In genomic region chr5:142012186-142012785, GRCh38 we compare ENCODE assay signal across 8 cellular contexts. TPM values are rescaled to one million over a fixed set of nuclear protein-coding genes. Genes with fewer than 3 reads are reported as not detected.
A peak's percentile ranks its signal among the peaks of the same experiment; 100 is the strongest.
DNase-seq lines count a peak whose midpoint lies in the region; ATAC-seq, FAIRE-seq and TF ChIP-seq lines count a peak whose summit lies in the region.

No MANE protein-coding gene starts in this region.

- peak overlapping the region; percentile 69 for H3K9ac ChIP-seq in PC-3 (ENCODE audit: low read length)

- POLR2A ChIA-PET in PC-3 (lab: Charles Lee; ENCODE audit: unreplicated experiment), result interaction anchor here (0.7 kb wide), 2 partner anchors 11 to 136 kb away, joined by 3 to 4 read pairs; no protein-coding TSS in a partner anchor

- peaks cover 13% of the 10 kb centered on the region for H3K79me2 ChIP-seq in PC-3 (ENCODE audit: low read length)

- H3K4me2 ChIP-seq in PC-3 (ENCODE audit: low read length), result peak overlapping the region; percentile 99

- FAIRE-seq in urothelium cell line (lab: Jason Lieb, UNC), result no peak

- ATAC-seq in PC-3 (peak; percentile 6), HG03139 (IDR thresholded peaks at IDR 0.05; ENCODE audit: unreplicated experiment) (no peak)

- BruUV-seq in PC-3 (replicated peaks; lab: Mats Ljungman, UMichigan), result TSS peak; percentile 63

- peaks cover 15% of the 10 kb centered on the region for H3K36me3 Mint-ChIP-seq in osteocyte (ENCODE audit: unreplicated experiment)

- H3K27ac ChIP-seq in PC-3 (ENCODE audit: low read length), result peak overlapping the region; percentile 15; the same call in 1 of the 2 replicates

- peak overlapping the region; percentile 88 for H3K4me3 ChIP-seq in PC-3 (ENCODE audit: low read length)

- no peaks in the 10 kb centered on the region for H3K9me2 ChIP-seq in PC-3 (replicated peaks; ENCODE audit: low read length)

- peak overlapping the region; percentile 83 for H2AFZ ChIP-seq in PC-3 (ENCODE audit: low read length)

- peaks cover 25% of the 10 kb centered on the region for H3K4me1 Mint-ChIP-seq in osteocyte (ENCODE audit: unreplicated experiment)

- TF ChIP-seq CTCF in PC-3 (conservative IDR thresholded peaks at IDR 0.05; ENCODE audit: low read depth, low read length) (peak; percentile 62), osteocyte (IDR thresholded peaks at IDR 0.05) (peak; percentile 54)

- DNase-seq in NCI-H2227 (lab: John Stamatoyannopoulos, UW; ENCODE audit: unreplicated experiment), result peak; percentile 20
- DNase-seq in NCI-H2227 treated with DMSO at 0.1 percent for 48 hours (lab: John Stamatoyannopoulos, UW), result no peak
- DNase-seq in PC-3, result peak; percentile 44
- peak; percentile 11 to 25 (median 20) for DNase-seq in activated naive CD4-positive, alpha-beta T cell (lab: John Stamatoyannopoulos, UW)
- DNase-seq in globus pallidus (ENCODE audit: low spot score), result peak; percentile 60
- DNase-seq in osteocyte (ENCODE audit: extremely low spot score, unreplicated experiment), result no peak
- peak; percentile 36 for DNase-seq in urothelium cell line (ENCODE audit: low spot score)

- peaks cover 38% of the 10 kb centered on the region for H3K4me1 ChIP-seq in PC-3 (ENCODE audit: insufficient read depth, low read length)

- no peaks in the 10 kb centered on the region for H3K27me3 ChIP-seq in PC-3 (ENCODE audit: low read length)

- no peaks in the 10 kb centered on the region for H3K9me3 ChIP-seq in PC-3 (ENCODE audit: low read length)

- peak overlapping the region; percentile 88 for H3K4me3 Mint-ChIP-seq in osteocyte (ENCODE audit: unreplicated experiment)

- H4K20me1 ChIP-seq in PC-3 (ENCODE audit: low read length), result no peaks in the 10 kb centered on the region

- no peaks in the 10 kb centered on the region for H3K36me3 ChIP-seq in PC-3 (ENCODE audit: low read depth, low read length)

- peak overlapping the region; percentile 71 for H3K27ac Mint-ChIP-seq in osteocyte (ENCODE audit: unreplicated experiment)

- H3F3A ChIP-seq in PC-3 (ENCODE audit: low read length, unreplicated experiment), result no peaks in the 10 kb centered on the region

- intact Hi-C loops in PC-3 (cut with micrococcal nuclease), result loop anchor here (1.0 kb wide), 1 partner anchor 132 kb away; no protein-coding TSS in a partner anchor

- no peaks in the 10 kb centered on the region for H3K9me3 Mint-ChIP-seq in osteocyte (ENCODE audit: unreplicated experiment)

- no peaks in the 10 kb centered on the region for H3K27me3 Mint-ChIP-seq in osteocyte (ENCODE audit: unreplicated experiment)

- CTCF ChIA-PET in PC-3 (lab: Charles Lee), result interaction anchor here (0.5 to 1.9 kb wide), 4 partner anchors 13 to 131 kb away, joined by 4 to 10 read pairs (median 6); no protein-coding TSS in a partner anchor

RNA-seq across cellular contexts. Expression of gene GNPDA1, which starts 0.5 kb away (rescaled TPM):
- total RNA-seq in PC-3 (2014; rRNA removed) (34.7 and 36.1 TPM in 2 replicates), osteocyte (51.4 and 52.0 TPM in 2 replicates)

RNA-seq across cellular contexts. Expression of gene RNF14, which starts 43.4 kb away (rescaled TPM):
- total RNA-seq in PC-3 (2014; rRNA removed) (32.1 and 49.8 TPM in 2 replicates), osteocyte (66.8 and 73.8 TPM in 2 replicates)

RNA-seq across cellular contexts. Expression of gene PCDH12, which starts 54.3 kb away (rescaled TPM):
- total RNA-seq in PC-3 (2014; rRNA removed) (0.15 TPM in 1 of 2 replicates, not detected in the other), osteocyte (not detected in 2 replicates)

Comparison
In these comparisons a context has a peak if more than half of its experiments do, and no peak if none do; other contexts are left out.
1. DNase-seq: peak in NCI-H2227 (single experiment), PC-3 (single experiment), activated naive CD4-positive, alpha-beta T cell (4 of 4), globus pallidus (single experiment) and urothelium cell line (single experiment); none in NCI-H2227 treated with DMSO at 0.1 percent for 48 hours (single experiment) and osteocyte (single experiment).